Comparison of ENCODE assay signal across 17 cellular contexts in the genomic region with DNA sequence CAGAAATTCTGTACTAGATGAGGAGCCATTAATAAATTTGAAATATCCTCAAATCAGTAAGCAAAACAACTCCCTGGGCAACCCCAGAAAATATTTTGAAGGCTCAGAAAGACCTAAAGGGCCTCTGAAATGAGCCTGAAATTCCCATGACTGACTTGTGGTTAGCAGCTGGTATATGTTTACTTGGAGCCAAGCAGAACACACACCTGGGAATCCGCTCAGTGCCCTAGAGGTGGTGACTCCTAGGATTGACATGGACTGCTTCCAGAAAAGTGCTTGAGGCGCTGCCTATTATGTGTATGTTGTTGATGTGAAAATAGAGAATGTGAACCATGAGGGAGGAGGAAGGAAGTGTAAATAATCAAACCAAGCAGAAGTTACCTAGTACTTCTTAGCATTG. TPM values are rescaled to one million over a fixed set of nuclear protein-coding genes. Genes with fewer than 3 reads are reported as not detected.
DNase-seq lines count a peak whose midpoint lies in the region; ATAC-seq, FAIRE-seq and TF ChIP-seq lines count a peak whose summit lies in the region.
"Had no signal": no experiment of that assay in that cellular context is flagged by ENCODE, and none has a peak within 500 bp of the region (broad histone marks: within the 10 kb centered on the region; RNA-seq: fewer than 3 reads in every experiment).

No MANE protein-coding gene starts in this region.

- intact Hi-C loops in stomach (cut with DNase I; ENCODE audit: low total_unique reads), result no loop called here

- in situ Hi-C loops in HAP-1 (cut with MboI; ENCODE audit: low sequenced_read_pairs), result no loop called here

- no peaks in the 10 kb centered on the region for H3K4me1 Mint-ChIP-seq in stimulated activated naive CD8-positive, alpha-beta T cell treated with anti-CD3 and anti-CD28 coated beads, Interleukin-15, amount 100 ng/mL, for 72 hours

- H3K4me3 ChIP-seq in bronchial epithelial cell (ENCODE audit: low read depth, low read length) (no peak overlapping the region), stomach (no peak overlapping the region), HAP-1 (no peak overlapping the region)
- H3K4me3 ChIP-seq: ovary had no signal

- H3K36me3 ChIP-seq in bronchial epithelial cell (ENCODE audit: control insufficient read depth, insufficient read depth, low read length) (no peaks in the 10 kb centered on the region), stomach (peaks cover 0 to 15% (median 7%) of the 10 kb centered on the region in 4 donors), HAP-1 (replicated peaks) (no peaks in the 10 kb centered on the region)
- H3K36me3 ChIP-seq: ovary had no signal

- 33 to 66% (median 56%) methylated on average over 2 of the region's 2 CpGs for WGBS in stomach, 5 donors

- TF ChIP-seq CTCF in bronchial epithelial cell (IDR thresholded peaks at IDR 0.05; ENCODE audit: insufficient read depth, low read length, severe bottlenecking), result no peak
- TF ChIP-seq CTCF in stomach (IDR thresholded peaks at IDR 0.05), result no peak

- H3K9me3 Mint-ChIP-seq in stimulated activated naive CD8-positive, alpha-beta T cell treated with anti-CD3 and anti-CD28 coated beads, Interleukin-15, amount 100 ng/mL, for 72 hours, result no peaks in the 10 kb centered on the region
- H3K9me3 Mint-ChIP-seq: activated naive CD8-positive, alpha-beta T cell treated with anti-CD3 and anti-CD28 coated beads, Interleukin-2, amount 10 ng/mL, durations not matched to agents 7 days and 5 days; mesothelial cell of epicardium had no signal

- FAIRE-seq in bronchial epithelial cell (lab: Jason Lieb, UNC), result peak; percentile 18
- FAIRE-seq: H1 had no signal

- H3K9me3 ChIP-seq in stomach, result no peaks in the 10 kb centered on the region
- no peaks in the 10 kb centered on the region for H3K9me3 ChIP-seq in HAP-1
- H3K9me3 ChIP-seq: ovary had no signal

- H3K27ac Mint-ChIP-seq in stimulated activated naive CD8-positive, alpha-beta T cell treated with anti-CD3 and anti-CD28 coated beads, Interleukin-15, amount 100 ng/mL, for 72 hours, result no peak overlapping the region
- H3K27ac Mint-ChIP-seq: activated naive CD8-positive, alpha-beta T cell treated with anti-CD3 and anti-CD28 coated beads, Interleukin-2, amount 10 ng/mL, durations not matched to agents 7 days and 5 days; mesothelial cell of epicardium had no signal

- H3K4me1 ChIP-seq in stomach (peaks cover 11 to 21% (median 14%) of the 10 kb centered on the region in 4 donors), HAP-1 (no peaks in the 10 kb centered on the region; the same call in 1 of the 2 replicates)

- no peaks in the 10 kb centered on the region for H3K27me3 Mint-ChIP-seq in stimulated activated naive CD8-positive, alpha-beta T cell treated with anti-CD3 and anti-CD28 coated beads, Interleukin-15, amount 100 ng/mL, for 72 hours
- H3K27me3 Mint-ChIP-seq: activated naive CD8-positive, alpha-beta T cell treated with anti-CD3 and anti-CD28 coated beads, Interleukin-2, amount 10 ng/mL, durations not matched to agents 7 days and 5 days had no signal

- TF ChIP-seq EP300 in stomach (IDR thresholded peaks at IDR 0.05), result no peak

- no peak for ATAC-seq in stimulated activated naive CD8-positive, alpha-beta T cell treated with anti-CD3 and anti-CD28 coated beads, Interleukin-15, amount 100 ng/mL, for 72 hours
- ATAC-seq: Right ventricle myocardium inferior had no signal

- no peaks in the 10 kb centered on the region for H3K27me3 ChIP-seq in bronchial epithelial cell (ENCODE audit: control insufficient read depth, insufficient read depth, low read length)
- no peaks in the 10 kb centered on the region for H3K27me3 ChIP-seq in stomach
- H3K27me3 ChIP-seq in HAP-1 (ENCODE audit: low read depth), result no peaks in the 10 kb centered on the region
- H3K27me3 ChIP-seq: ovary had no signal

- H3K4me3 Mint-ChIP-seq in stimulated activated naive CD8-positive, alpha-beta T cell treated with anti-CD3 and anti-CD28 coated beads, Interleukin-15, amount 100 ng/mL, for 72 hours, result no peak overlapping the region
- H3K4me3 Mint-ChIP-seq: activated naive CD8-positive, alpha-beta T cell treated with anti-CD3 and anti-CD28 coated beads, Interleukin-2, amount 10 ng/mL, durations not matched to agents 7 days and 5 days; mesothelial cell of epicardium had no signal

- no peak overlapping the region for H3K27ac ChIP-seq in stomach
- H3K27ac ChIP-seq: ovary, VCaP had no signal

- no peak for TF ChIP-seq POLR2A in stomach (IDR thresholded peaks at IDR 0.05)

- DNase-seq in NOMO-1 treated with DMSO at 0.1 percent for 48 hours (lab: John Stamatoyannopoulos, UW; ENCODE audit: unreplicated experiment), result peak; percentile 11
- no peak for DNase-seq in NOMO-1 treated with dmso at 0.1 percent for 144 hours (lab: John Stamatoyannopoulos, UW; ENCODE audit: unreplicated experiment)
- peak; percentile 75 for DNase-seq in NCI-H510A (lab: John Stamatoyannopoulos, UW)
- peak; percentile 98 for DNase-seq in bronchial epithelial cell (ENCODE audit: low read depth)
- peak; percentile 49 for DNase-seq in stomach
- DNase-seq in superior temporal gyrus (ENCODE audit: extremely low spot score), result no peak
- DNase-seq in HAP-1 (ENCODE audit: low spot score in 2 of 2), result no peak
- DNase-seq in stimulated activated naive CD8-positive, alpha-beta T cell treated with anti-CD3 and anti-CD28 coated beads, Interleukin-15, amount 100 ng/mL, for 72 hours, result no peak
- DNase-seq: ACHN; activated CD8-positive, alpha-beta memory T cell treated with anti-CD3 and anti-CD28 coated beads, Interleukin-2, amount 50 U/mL, for 48 hours; activated naive CD8-positive, alpha-beta T cell treated with anti-CD3 and anti-CD28 coated beads, Interleukin-2, amount 10 ng/mL, durations not matched to agents 7 days and 5 days; NCI-H1436 treated with DMSO at 0.1 percent for 48 hours; ovary had no signal

RNA-seq across cellular contexts. Expression of a gene that starts 14.7 kb away (rescaled TPM):
- total RNA-seq in bronchial epithelial cell (22.3 and 28.7 TPM in 2 replicates), stomach (10 to 100 TPM in 3 of 5 donors, 1 to 10 TPM in 2; 3.8 to 36.7 (median 26.8) TPM)
- 10 to 100 TPM; 10.2 to 57.7 (median 29.5) TPM for polyA plus RNA-seq in stomach

Comparison
In these comparisons a context has a peak if more than half of its experiments do, and no peak if none do; other contexts are left out.
1. DNase-seq: peak in NOMO-1 treated with DMSO at 0.1 percent for 48 hours (single experiment), NCI-H510A (single experiment), bronchial epithelial cell (single experiment) and stomach (single experiment); none in NOMO-1 treated with dmso at 0.1 percent for 144 hours (single experiment), superior temporal gyrus (single experiment), HAP-1 (0 of 2) and stimulated activated naive CD8-positive, alpha-beta T cell treated with anti-CD3 and anti-CD28 coated beads, Interleukin-15, amount 100 ng/mL, for 72 hours (0 of 2).